In the genomic region with DNA sequence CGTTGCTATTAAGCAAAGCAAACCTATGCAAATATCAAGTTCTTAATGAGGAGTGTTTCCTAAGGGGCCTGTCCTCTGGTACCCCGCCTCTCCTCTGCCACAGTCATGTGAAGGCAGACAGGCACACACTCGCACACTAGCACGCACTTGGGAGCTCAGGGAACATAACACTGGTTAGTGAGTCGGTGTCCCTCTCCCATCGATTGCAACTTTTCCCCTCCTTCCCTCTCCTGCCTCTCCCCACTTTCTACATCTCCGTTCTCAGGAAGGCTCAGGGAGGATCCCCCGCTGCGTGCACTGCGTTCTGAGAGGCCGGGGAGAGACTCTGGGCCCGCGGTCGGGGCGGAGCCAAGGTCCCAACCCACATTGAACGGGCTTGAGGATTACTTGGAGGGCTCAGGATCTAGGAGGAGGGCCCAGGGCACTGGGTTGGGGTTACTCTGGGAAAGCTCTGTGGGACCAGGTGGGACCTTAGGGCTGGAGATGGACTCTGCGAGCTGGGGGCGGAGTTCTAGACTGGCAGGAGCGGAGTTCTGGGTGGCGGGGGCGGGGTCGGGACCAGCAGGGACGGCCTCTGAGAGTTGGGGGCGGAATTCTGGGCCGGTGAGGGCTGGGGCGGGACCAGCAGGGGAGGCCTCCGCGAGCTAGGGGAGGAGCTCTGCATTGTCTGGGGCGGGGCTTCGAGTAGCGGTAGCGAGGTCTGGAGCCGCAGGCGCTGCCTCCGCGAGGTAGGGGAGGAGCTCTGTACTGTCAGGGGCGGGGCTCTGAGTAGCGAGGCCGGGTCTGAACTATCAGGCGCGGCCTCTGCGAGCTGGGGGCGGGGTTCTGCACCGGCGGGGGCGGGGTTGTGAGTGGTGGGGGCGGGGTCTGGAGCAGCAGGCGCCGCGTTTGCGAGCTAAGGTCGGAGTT, we compare ENCODE assay signal across 8 cellular contexts. TPM values are rescaled to one million over a fixed set of nuclear protein-coding genes. Genes with fewer than 3 reads are reported as not detected.
DNase-seq lines count a peak whose midpoint lies in the region; ATAC-seq lines count a peak whose summit lies in the region.

No MANE protein-coding gene starts in this region.

- H3K27ac ChIP-seq in BLaER1 (peak overlapping the region; percentile 20; the same call in 1 of the 2 replicates), cingulate gyrus (ENCODE audit: low read depth, low read length) (peak overlapping the region; percentile 92)

- H3K9ac ChIP-seq in BLaER1 = peak overlapping the region; percentile 76

- DNase-seq in NCI-H524 (lab: John Stamatoyannopoulos, UW) (peak; percentile 86 to 96), left colon (peak; percentile 99)
- peak; percentile 98 to 99 for DNase-seq in activated CD4-positive, alpha-beta T cell treated with anti-CD3 and anti-CD28 coated beads for 4 hours
- peak; percentile 96 to 98 for DNase-seq in stimulated activated CD4-positive, alpha-beta T cell treated with anti-CD3 and anti-CD28 coated beads, Interleukin-1b, Interleukin-23, amount 100 ng/mL, for 4 hours (ENCODE audit: low read depth in 2 of 2)

- no peaks in the 10 kb centered on the region for H3K27me3 ChIP-seq in BLaER1

- peak; percentile 94 for ATAC-seq in GM19328 (IDR thresholded peaks at IDR 0.05; ENCODE audit: unreplicated experiment)
- peak; percentile 92 for ATAC-seq in HG03460 (IDR thresholded peaks at IDR 0.05; ENCODE audit: unreplicated experiment)
- peak; percentile 90 for ATAC-seq in left colon

- intact Hi-C loops in left colon (cut with DNase I, micrococcal nuclease) = no loop called here

- H4K20me1 ChIP-seq in BLaER1 = no peaks in the 10 kb centered on the region; the same call in 1 of the 2 replicates

- H3K4me3 ChIP-seq in BLaER1 = peak overlapping the region; percentile 96

- H3K36me3 ChIP-seq in BLaER1 = no peaks in the 10 kb centered on the region; the same call in 1 of the 2 replicates

- peak overlapping the region; percentile 82 for H3K4me2 ChIP-seq in BLaER1

- no peaks in the 10 kb centered on the region for H3K9me3 ChIP-seq in BLaER1

- H3K4me1 ChIP-seq in BLaER1 = peaks cover 21% of the 10 kb centered on the region

RNA-seq across cellular contexts. Expression of gene LEPR, which starts 0.5 kb away (rescaled TPM):
- total RNA-seq in left colon = 1 to 10 TPM; 4.2 to 5.6 TPM

RNA-seq across cellular contexts. Expression of gene LEPROT, which starts 0.5 kb away (rescaled TPM):
- total RNA-seq in left colon = 10 to 100 TPM; 59.8 to 77.1 TPM

Comparison
In these comparisons a context has a peak if more than half of its experiments do, and no peak if none do; other contexts are left out.
1. Peak in every context shown above with its lines: DNase-seq, ATAC-seq, H3K4me3 ChIP-seq and H3K27ac ChIP-seq.